ENCODE assay signal across 8 cellular contexts in genomic region chr18:36284268-36284667, GRCh38. TPM values are rescaled to one million over a fixed set of nuclear protein-coding genes. Genes with fewer than 3 reads are reported as not detected.
"Had no signal": no experiment of that assay in that cellular context is flagged by ENCODE, and none has a peak within 500 bp of the region (broad histone marks: within the 10 kb centered on the region; RNA-seq: fewer than 3 reads in every experiment).

No MANE protein-coding gene starts in this region.

- DNase-seq: activated gamma-delta T cell, left ventricle myocardium inferior had no signal

- H3K4me3 ChIP-seq: left ventricle myocardium inferior, pancreas, uterus had no signal

- H3K9me3 Mint-ChIP-seq: activated CD4-positive, alpha-beta memory T cell treated with anti-CD3 and anti-CD28 coated beads, Interleukin-2, amount 10 ng/mL, durations not matched to agents 7 days and 5 days had no signal

- FAIRE-seq: small intestine had no signal

- H3K4me1 ChIP-seq: left ventricle myocardium inferior, pancreas, uterus had no signal

- H3K9me3 ChIP-seq: pancreas, uterus had no signal

- H3K4me3 Mint-ChIP-seq: activated CD4-positive, alpha-beta memory T cell treated with anti-CD3 and anti-CD28 coated beads, Interleukin-2, amount 10 ng/mL, durations not matched to agents 7 days and 5 days; activated naive CD8-positive, alpha-beta T cell; endodermal cell had no signal

- H3K27me3 ChIP-seq: pancreas, uterus had no signal

- H3K27ac Mint-ChIP-seq: activated CD4-positive, alpha-beta memory T cell treated with anti-CD3 and anti-CD28 coated beads, Interleukin-2, amount 10 ng/mL, durations not matched to agents 7 days and 5 days; activated naive CD8-positive, alpha-beta T cell; endodermal cell had no signal

- H3K4me1 Mint-ChIP-seq: endodermal cell had no signal

- H3K36me3 Mint-ChIP-seq: activated naive CD8-positive, alpha-beta T cell had no signal

- H3K36me3 ChIP-seq: left ventricle myocardium inferior, pancreas, uterus had no signal

- H3K27ac ChIP-seq: left ventricle myocardium inferior, pancreas, uterus had no signal

RNA-seq across cellular contexts. Expression of gene FHOD3, which starts 13.2 kb away (rescaled TPM):
- total RNA-seq: activated CD4-positive, alpha-beta memory T cell treated with anti-CD3 and anti-CD28 coated beads, Interleukin-2, amount 10 ng/mL, durations not matched to agents 7 days and 5 days had no signal
